In genomic region chr11:50298182-50298988, GRCh38 we compare ENCODE assay signal across 18 cellular contexts.
DNase-seq lines count a peak whose midpoint lies in the region; ATAC-seq, FAIRE-seq and TF ChIP-seq lines count a peak whose summit lies in the region.
"Had no signal": no experiment of that assay in that cellular context is flagged by ENCODE, and none has a peak within 500 bp of the region (broad histone marks: within the 10 kb centered on the region; RNA-seq: fewer than 3 reads in every experiment).

No MANE protein-coding gene starts in this region.

- no peak overlapping the region for H2AFZ ChIP-seq in OCI-LY7 (ENCODE audit: low read length)

- TF ChIP-seq CTCF in A673 (conservative IDR thresholded peaks at IDR 0.05; ENCODE audit: low read depth, low read length) (no peak), OCI-LY7 (conservative IDR thresholded peaks at IDR 0.05; ENCODE audit: low read length) (no peak), vagina (IDR thresholded peaks at IDR 0.05) (no peak)

- BruUV-seq in A673 (replicated peaks; lab: Mats Ljungman, UMichigan): no TSS peak
- no TSS peak for BruUV-seq in OCI-LY7 (replicated peaks; lab: Mats Ljungman, UMichigan)

- intact Hi-C loops in A673 (cut with micrococcal nuclease; ENCODE audit: unreplicated experiment): no loop called here
- intact Hi-C loops in OCI-LY7 (cut with micrococcal nuclease; ENCODE audit: unreplicated experiment): no loop called here
- intact Hi-C loops in left ventricle myocardium superior (cut with micrococcal nuclease): no loop called here
- intact Hi-C loops in vagina (cut with DNase I): no loop called here

- H3K36me3 ChIP-seq in A673 (ENCODE audit: insufficient read depth, low read length, poor library complexity, severe bottlenecking) (no peaks in the 10 kb centered on the region), OCI-LY7 (ENCODE audit: insufficient read depth, low read length) (no peaks in the 10 kb centered on the region), vagina (no peaks in the 10 kb centered on the region)
- H3K36me3 ChIP-seq: pancreas, stomach had no signal

- H3K4me3 ChIP-seq in A673 (ENCODE audit: low read depth, low read length, poor library complexity, severe bottlenecking) (peak overlapping the region; percentile 29), GM08714 (ENCODE audit: low read length) (peak overlapping the region; percentile 65; the same call in 1 of the 2 replicates), OCI-LY7 (ENCODE audit: low read depth, low read length, poor library complexity, severe bottlenecking) (peak overlapping the region; percentile 44), vagina (no peak overlapping the region)
- H3K4me3 ChIP-seq: pancreas, stomach had no signal

- POLR2A ChIA-PET in A673 (lab: Charles Lee; ENCODE audit: low non-redundant PET) (no interaction called here), OCI-LY7 (lab: Charles Lee) (no interaction called here)

- ATAC-seq in left ventricle myocardium superior (peak; percentile 78), GM21390 (IDR thresholded peaks at IDR 0.05; ENCODE audit: unreplicated experiment) (no peak)
- ATAC-seq: activated naive CD4-positive, alpha-beta T cell treated with anti-CD3 and anti-CD28 coated beads, Interleukin-2, amount 50 U/mL, for 72 hours; activated T-cell treated with anti-CD3 and anti-CD28 coated beads, Interleukin-2, amount 50 U/mL, for 72 hours; pancreas had no signal

- no peaks in the 10 kb centered on the region for H4K20me1 ChIP-seq in OCI-LY7 (ENCODE audit: insufficient read depth, low read length)

- DNase-seq in A673 (ENCODE audit: low spot score): no peak
- DNase-seq in OCI-LY7 (ENCODE audit: low spot score): no peak
- peak; percentile 41 for DNase-seq in left ventricle myocardium superior
- DNase-seq in GM12891 (ENCODE audit: insufficient read length, low spot score): no peak
- no peak for DNase-seq in vagina (ENCODE audit: extremely low spot score in 2 of 2)
- DNase-seq in SK-N-DZ (ENCODE audit: low spot score): no peak
- DNase-seq: activated T-cell treated with anti-CD3 and anti-CD28 coated beads, Interleukin-2, amount 50 U/mL, for 72 hours; CD4-positive, alpha-beta T cell; cortex of kidney; naive thymus-derived CD8-positive, alpha-beta T cell; NCI-H69; stomach; T1000 had no signal

- H3K9me3 ChIP-seq in A673 (ENCODE audit: low read depth, low read length, poor library complexity, severe bottlenecking): peaks cover 14% of the 10 kb centered on the region
- H3K9me3 ChIP-seq in OCI-LY7 (ENCODE audit: low read length): no peaks in the 10 kb centered on the region
- no peaks in the 10 kb centered on the region for H3K9me3 ChIP-seq in vagina
- H3K9me3 ChIP-seq: pancreas had no signal

- H3K4me2 ChIP-seq in OCI-LY7 (ENCODE audit: low read length): no peak overlapping the region

- H3K9me2 ChIP-seq in OCI-LY7 (ENCODE audit: insufficient read depth, low read length): no peaks in the 10 kb centered on the region

- H3K79me2 ChIP-seq in OCI-LY7 (ENCODE audit: insufficient read depth, low read depth, low read length): no peaks in the 10 kb centered on the region

- no peak for TF ChIP-seq POLR2A in GM12891 (IDR thresholded peaks at IDR 0.05; ENCODE audit: low read depth, low read length)
- no peak for TF ChIP-seq POLR2A in vagina (IDR thresholded peaks at IDR 0.05)

- H3K27me3 ChIP-seq in A673 (replicated peaks; ENCODE audit: insufficient read depth, low read depth, low read length, poor library complexity) (no peaks in the 10 kb centered on the region), vagina (no peaks in the 10 kb centered on the region)
- H3K27me3 ChIP-seq: pancreas, stomach had no signal

- no peak overlapping the region for H3K27ac ChIP-seq in A673 (ENCODE audit: low read depth, low read length, poor library complexity, severe bottlenecking)
- H3K27ac ChIP-seq in OCI-LY7 (ENCODE audit: low read depth, low read length, poor library complexity, severe bottlenecking): no peak overlapping the region
- H3K27ac ChIP-seq in vagina: no peak overlapping the region
- H3K27ac ChIP-seq: pancreas, stomach had no signal

- no peaks in the 10 kb centered on the region for H3K4me1 ChIP-seq in A673 (ENCODE audit: insufficient read depth, low read length, poor library complexity, severe bottlenecking)
- no peaks in the 10 kb centered on the region for H3K4me1 ChIP-seq in OCI-LY7 (ENCODE audit: insufficient read depth, low read length, poor library complexity, severe bottlenecking)
- H3K4me1 ChIP-seq in vagina: no peaks in the 10 kb centered on the region
- H3K4me1 ChIP-seq: pancreas, stomach had no signal

- CTCF ChIA-PET in A673 (lab: Charles Lee): no interaction called here
- CTCF ChIA-PET in OCI-LY7 (lab: Charles Lee; ENCODE audit: unreplicated experiment): no interaction called here

- no peak for FAIRE-seq in GM12891 (lab: Jason Lieb, UNC)
- FAIRE-seq: frontal cortex, pancreas had no signal

TF ChIP-seq in GM12891, 5 proteins besides CTCF, POLR2A, EP300 and RAD21:
- no peak for TF ChIP-seq PAX5 (IDR thresholded peaks at IDR 0.05; ENCODE audit: insufficient read depth, low read length, severe bottlenecking)
- no peak for TF ChIP-seq TAF1 (IDR thresholded peaks at IDR 0.05; ENCODE audit: low read depth, low read length)
- no peak for TF ChIP-seq POLR2AphosphoS5 (IDR thresholded peaks at IDR 0.05; ENCODE audit: low read depth, low read length)
- TF ChIP-seq SPI1 (IDR thresholded peaks at IDR 0.05; ENCODE audit: low read depth, low read length): no peak
- no peak for TF ChIP-seq POU2F2 (IDR thresholded peaks at IDR 0.05; ENCODE audit: low read depth, low read length)
TF ChIP-seq in GM12891: peak in this region for 0.

Comparison
In these comparisons a context has a peak if more than half of its experiments do, and no peak if none do; other contexts are left out.
1. H3K4me3 ChIP-seq: peak in A673 (single experiment), GM08714 (single experiment) and OCI-LY7 (single experiment); none in vagina (0 of 2).